ENCODE assay signal across 10 cellular contexts in the genomic region with DNA sequence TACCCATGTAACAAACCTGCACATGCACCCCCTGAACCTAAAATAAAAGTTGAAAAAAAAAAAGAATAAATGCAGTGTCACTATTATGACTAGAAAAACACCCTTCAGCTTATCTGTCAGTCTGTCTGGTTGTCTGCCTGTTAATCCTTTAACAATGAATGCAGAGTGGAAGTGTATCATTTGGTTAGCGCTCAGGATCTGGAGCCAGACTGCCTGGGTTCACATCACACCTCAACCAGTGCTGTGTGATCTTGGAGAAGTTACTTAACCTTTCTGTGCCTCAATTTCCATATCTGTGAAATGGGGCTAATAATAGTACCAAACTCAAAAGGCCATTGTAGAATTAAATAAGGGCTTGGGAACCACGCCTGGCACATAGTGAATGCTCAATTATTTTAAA. TPM values are rescaled to one million over a fixed set of nuclear protein-coding genes. Genes with fewer than 3 reads are reported as not detected.
"Had no signal": no experiment of that assay in that cellular context is flagged by ENCODE, and none has a peak within 500 bp of the region (broad histone marks: within the 10 kb centered on the region; RNA-seq: fewer than 3 reads in every experiment).

No MANE protein-coding gene starts in this region.

- H3K4me3 ChIP-seq: GM23248 had no signal

- H3K4me2 ChIP-seq: KMS-11 had no signal

- H3K4me3 Mint-ChIP-seq: H9, HFFc6 had no signal

- H2AFZ ChIP-seq: GM23248 had no signal

- FAIRE-seq: H54 had no signal

- DNase-seq: GM23248, GOT3, H9, HCEC 1CT, HFFc6, IMR-90, KBM-7 had no signal

- H3K9me3 Mint-ChIP-seq: HFFc6 had no signal

- H3K27ac ChIP-seq: KMS-11 had no signal

- H3K9ac ChIP-seq: GM23248, KMS-11 had no signal

RNA-seq across cellular contexts. Expression of a gene that starts 16.8 kb away (rescaled TPM):
- total RNA-seq: HT1080 had no signal

RNA-seq across cellular contexts. Expression of a gene that starts 34.0 kb away (rescaled TPM):
- total RNA-seq: GM23248, H9, HFFc6, HT1080, IMR-90 had no signal
- polyA plus RNA-seq: GM23248, IMR-90 had no signal
